9 cellular contexts compared by ENCODE assay signal in genomic region chr3:48661501-48662139, GRCh38. TPM values are rescaled to one million over a fixed set of nuclear protein-coding genes. Genes with fewer than 3 reads are reported as not detected.
DNase-seq lines count a peak whose midpoint lies in the region; ATAC-seq lines count a peak whose summit lies in the region.
"Had no signal": no experiment of that assay in that cellular context is flagged by ENCODE, and none has a peak within 500 bp of the region (broad histone marks: within the 10 kb centered on the region; RNA-seq: fewer than 3 reads in every experiment).

No MANE protein-coding gene starts in this region.

- peak; percentile 59 for ATAC-seq in Right ventricle myocardium superior (ENCODE audit: poor library complexity)
- ATAC-seq in GM18870 (IDR thresholded peaks at IDR 0.05; ENCODE audit: unreplicated experiment) = no peak

- DNase-seq in RPMI7951 (ENCODE audit: low read depth) (peak; percentile 44), Right ventricle myocardium superior (peak; percentile 79), posterior vena cava (ENCODE audit: low spot score) (peak; percentile 92), ureter (ENCODE audit: low spot score) (peak; percentile 69), NCI-H2081 (lab: John Stamatoyannopoulos, UW) (no peak)
- peak; percentile 70 for DNase-seq in activated naive CD4-positive, alpha-beta T cell treated with anti-CD3 and anti-CD28 coated beads, Interleukin-2, amount 50 U/mL, for 16 hours

- H3K4me3 ChIP-seq in GM08714 (ENCODE audit: low read length) = peak overlapping the region; percentile 31; the same call in 1 of the 2 replicates

- intact Hi-C loops in Right ventricle myocardium superior (cut with DNase I) = no loop called here
- intact Hi-C loops in posterior vena cava (cut with DNase I) = no loop called here

RNA-seq across cellular contexts. Expression of gene CELSR3, which starts 1.1 kb away (rescaled TPM):
- 0.98 and 1.1 TPM in 2 replicates for total RNA-seq in RPMI7951 (2014; rRNA removed; shearing (Covaris generic))
- total RNA-seq in Right ventricle myocardium superior = 0.16 TPM
- under 1 TPM; 0.65 to 0.67 TPM for total RNA-seq in posterior vena cava
- 1.5 TPM for total RNA-seq in ureter

RNA-seq across cellular contexts. Expression of gene NCKIPSD, which starts 24.1 kb away (rescaled TPM):
- total RNA-seq in RPMI7951 (2014; rRNA removed; shearing (Covaris generic)) = 25.7 and 29.6 TPM in 2 replicates
- 13.3 TPM for total RNA-seq in Right ventricle myocardium superior
- 10 to 100 TPM; 14.0 to 19.8 TPM for total RNA-seq in posterior vena cava
- 21.6 TPM for total RNA-seq in ureter

RNA-seq across cellular contexts. Expression of gene SLC26A6, which starts 26.4 kb away (rescaled TPM):
- 32.3 and 35.1 TPM in 2 replicates for total RNA-seq in RPMI7951 (2014; rRNA removed; shearing (Covaris generic))
- total RNA-seq in Right ventricle myocardium superior (10.8 TPM), posterior vena cava (10 to 100 TPM in 1 of 2 donors, 1 to 10 TPM in 1; 7.0 to 11.7 TPM), ureter (12.3 TPM)

RNA-seq across cellular contexts. Expression of gene TMEM89, which starts 40.1 kb away (rescaled TPM):
- not detected in 2 replicates for total RNA-seq in RPMI7951 (2014; rRNA removed; shearing (Covaris generic))
- total RNA-seq in Right ventricle myocardium superior = not detected
- not detected for total RNA-seq in posterior vena cava
- not detected for total RNA-seq in ureter
- total RNA-seq: M059J had no signal

RNA-seq across cellular contexts. Expression of gene UQCRC1, which starts 52.2 kb away (rescaled TPM):
- total RNA-seq in RPMI7951 (2014; rRNA removed; shearing (Covaris generic)) = 393 and 540 TPM in 2 replicates
- total RNA-seq in Right ventricle myocardium superior (1,265 TPM), posterior vena cava (100 to 1,000 TPM; 134 to 135 TPM), ureter (178 TPM)

Comparison
In these comparisons a context has a peak if more than half of its experiments do, and no peak if none do; other contexts are left out.
1. DNase-seq: peak in RPMI7951 (single experiment), activated naive CD4-positive, alpha-beta T cell treated with anti-CD3 and anti-CD28 coated beads, Interleukin-2, amount 50 U/mL, for 16 hours (single experiment), Right ventricle myocardium superior (single experiment), posterior vena cava (single experiment) and ureter (single experiment); none in NCI-H2081 (0 of 2).